In the genomic region with DNA sequence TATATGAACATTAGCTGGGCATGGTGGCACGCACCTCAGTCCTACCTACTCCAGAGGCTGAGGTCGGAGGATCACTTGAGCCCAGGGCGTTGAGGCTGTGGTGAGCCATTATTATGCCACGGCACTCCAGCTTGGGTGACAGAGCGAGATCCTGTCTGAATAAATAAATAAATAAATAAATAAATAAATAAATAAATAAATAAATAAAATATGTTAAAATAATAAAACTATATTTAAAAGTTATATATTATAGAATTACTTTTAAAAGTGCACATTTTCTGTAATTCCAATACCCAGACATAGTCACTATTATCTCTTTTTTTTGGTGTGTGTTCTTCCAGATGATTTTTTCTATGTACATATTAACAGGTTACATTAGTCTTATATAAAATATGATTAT, we compare ENCODE assay signal across 22 cellular contexts.
"Had no signal": no experiment of that assay in that cellular context is flagged by ENCODE, and none has a peak within 500 bp of the region (broad histone marks: within the 10 kb centered on the region; RNA-seq: fewer than 3 reads in every experiment).

No MANE protein-coding gene starts in this region.

- H3K4me1 ChIP-seq: esophagus muscularis mucosa, foreskin keratinocyte, gastrocnemius medialis, heart right ventricle, left lung, lower lobe of right lung had no signal

- ATAC-seq: foreskin keratinocyte, gastrocnemius medialis, heart right ventricle, left cardiac atrium, left lung, left ventricle myocardium superior, lower lobe of right lung, mucosa of descending colon had no signal

- FAIRE-seq: endothelial cell of umbilical vein, islet of Langerhans, keratinocyte had no signal

- DNase-seq: dermis blood vessel endothelial cell; dorsolateral prefrontal cortex; effector CD4-positive, alpha-beta T cell; effector memory CD4-positive, alpha-beta T cell; foreskin keratinocyte; gastrocnemius medialis; glutamatergic neuron; head of caudate nucleus; heart right ventricle; hippocampal formation; left cardiac atrium; left ventricle myocardium superior; lower lobe of right lung; mesenchymal stem cell; mucosa of descending colon; naive B cell had no signal

- H3K4me3 ChIP-seq: coronary artery, dorsolateral prefrontal cortex, esophagus muscularis mucosa, gastrocnemius medialis, heart right ventricle, left lung, lower lobe of right lung, mucosa of descending colon had no signal

- H3K9me3 ChIP-seq: esophagus muscularis mucosa, gastrocnemius medialis, heart right ventricle, left lung, lower lobe of right lung, mucosa of descending colon had no signal

- H3K27ac ChIP-seq: coronary artery, dorsolateral prefrontal cortex, esophagus muscularis mucosa, foreskin keratinocyte, gastrocnemius medialis, heart right ventricle, left lung, lower lobe of right lung had no signal

- H3K36me3 ChIP-seq: esophagus muscularis mucosa, gastrocnemius medialis, heart right ventricle, left lung, lower lobe of right lung had no signal
